13 cellular contexts compared by ENCODE assay signal in the genomic region with DNA sequence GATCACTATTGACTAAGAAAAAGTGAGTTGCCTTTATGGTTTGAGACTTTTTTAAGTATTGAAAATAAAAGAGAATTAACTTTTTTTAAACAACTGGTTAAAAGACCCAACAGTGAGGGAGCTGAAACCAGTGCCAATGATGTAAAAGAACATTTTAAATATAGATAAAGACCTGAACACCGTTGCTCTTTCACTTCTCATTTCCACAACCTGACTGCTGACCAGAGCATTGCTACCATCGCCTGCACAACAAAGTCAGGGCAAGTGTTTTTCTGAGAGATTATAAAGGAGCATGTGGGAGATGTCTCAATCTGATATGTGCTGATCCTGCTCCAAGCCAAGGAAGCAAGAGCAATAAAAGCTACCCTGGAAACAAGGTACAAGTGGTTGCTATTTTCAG. TPM values are rescaled to one million over a fixed set of nuclear protein-coding genes. Genes with fewer than 3 reads are reported as not detected.
DNase-seq lines count a peak whose midpoint lies in the region; ATAC-seq and TF ChIP-seq lines count a peak whose summit lies in the region.
"Had no signal": no experiment of that assay in that cellular context is flagged by ENCODE, and none has a peak within 500 bp of the region (broad histone marks: within the 10 kb centered on the region; RNA-seq: fewer than 3 reads in every experiment).

No MANE protein-coding gene starts in this region.

- intact Hi-C loops in Caco-2 (cut with micrococcal nuclease; ENCODE audit: unreplicated experiment), result no loop called here

- H3K27ac Mint-ChIP-seq in Caco-2 (ENCODE audit: unreplicated experiment), result no peak overlapping the region

- peak overlapping the region; percentile 52 for H3K9ac ChIP-seq in OCI-LY1 (ENCODE audit: low read length)

- H3K27me3 ChIP-seq in OCI-LY1 (ENCODE audit: insufficient read depth, low read length) (no peaks in the 10 kb centered on the region), Caco-2 (replicated peaks; ENCODE audit: control insufficient read depth, insufficient read depth, low read length) (no peaks in the 10 kb centered on the region)
- H3K27me3 ChIP-seq: esophagus muscularis mucosa, left lung had no signal

- no peak for TF ChIP-seq CTCF in OCI-LY1 (IDR thresholded peaks at IDR 0.05; ENCODE audit: low read length)
- no peak for TF ChIP-seq CTCF in Caco-2 (IDR thresholded peaks at IDR 0.05; ENCODE audit: insufficient read depth in 1 of 2, low read depth in 1 of 2, low read length in 1 of 2, severe bottlenecking in 1 of 2, unreplicated experiment in 1 of 2)

- no peaks in the 10 kb centered on the region for H3K9me3 Mint-ChIP-seq in Caco-2 (ENCODE audit: unreplicated experiment)

- no peaks in the 10 kb centered on the region for H3K9me2 ChIP-seq in OCI-LY1 (ENCODE audit: low read depth, low read length)

- H3F3A ChIP-seq in OCI-LY1 (ENCODE audit: insufficient read depth, low read length), result no peaks in the 10 kb centered on the region

- no peak overlapping the region for H3K4me3 Mint-ChIP-seq in Caco-2 (ENCODE audit: unreplicated experiment)

- H3K9me3 ChIP-seq in OCI-LY1 (ENCODE audit: low read length) (no peaks in the 10 kb centered on the region), Caco-2 (no peaks in the 10 kb centered on the region)
- H3K9me3 ChIP-seq: left lung had no signal

- CTCF ChIA-PET in Caco-2 (lab: Charles Lee), result no interaction called here

- H3K27ac ChIP-seq in OCI-LY1 (ENCODE audit: low read depth, low read length, poor library complexity, severe bottlenecking), result peak overlapping the region; percentile 92
- H3K27ac ChIP-seq: esophagus muscularis mucosa, left lung had no signal

- ATAC-seq in GM18498 (IDR thresholded peaks at IDR 0.05; ENCODE audit: unreplicated experiment) (peak; percentile 94), GM19467 (IDR thresholded peaks at IDR 0.05; ENCODE audit: unreplicated experiment) (peak; percentile 88), HG03025 (IDR thresholded peaks at IDR 0.05; ENCODE audit: low FRiP score, unreplicated experiment) (peak; percentile 94)
- ATAC-seq: left lung had no signal

- H3K27me3 Mint-ChIP-seq in Caco-2 (ENCODE audit: insufficient read depth, unreplicated experiment), result no peaks in the 10 kb centered on the region

- BruUV-seq in Caco-2 (replicated peaks; lab: Mats Ljungman, UMichigan), result no TSS peak

- H3K4me2 ChIP-seq in OCI-LY1 (ENCODE audit: low read length), result peak overlapping the region; percentile 68

- POLR2A ChIA-PET in Caco-2 (lab: Charles Lee), result no interaction called here

- no peaks in the 10 kb centered on the region for H3K79me2 ChIP-seq in OCI-LY1 (ENCODE audit: insufficient read depth, low read length)

- H3K4me3 ChIP-seq in OCI-LY1 (ENCODE audit: low read depth, low read length, poor library complexity, severe bottlenecking) (peak overlapping the region; percentile 34), Caco-2 (ENCODE audit: low read depth, low read length) (no peak overlapping the region)
- H3K4me3 ChIP-seq: esophagus muscularis mucosa, left lung had no signal

- H3K36me3 ChIP-seq in OCI-LY1 (ENCODE audit: insufficient read depth, low read length) (no peaks in the 10 kb centered on the region), Caco-2 (ENCODE audit: control insufficient read depth, insufficient read depth, low read length) (no peaks in the 10 kb centered on the region)
- H3K36me3 ChIP-seq: esophagus muscularis mucosa, left lung had no signal

- no peaks in the 10 kb centered on the region for H4K20me1 ChIP-seq in OCI-LY1 (ENCODE audit: insufficient read depth, low read length)

- no peaks in the 10 kb centered on the region for H3K36me3 Mint-ChIP-seq in Caco-2 (ENCODE audit: insufficient read depth, unreplicated experiment)

- H2AFZ ChIP-seq in OCI-LY1 (ENCODE audit: low read length), result no peak overlapping the region

- H3K4me1 Mint-ChIP-seq in Caco-2 (ENCODE audit: low read depth, unreplicated experiment), result peaks cover 5% of the 10 kb centered on the region

- DNase-seq in activated T-cell treated with anti-CD3 and anti-CD28 coated beads for 4 hours (no peak), Caco-2 (no peak), NCI-H345 (lab: John Stamatoyannopoulos, UW) (no peak), ACHN (no peak)
- DNase-seq: activated CD4-positive, alpha-beta T cell treated with anti-CD3 and anti-CD28 coated beads, Interleukin-2, amount 50 U/mL, for 48 hours; C1 segment of cervical spinal cord; left lung; Right ventricle myocardium superior had no signal

- in situ Hi-C loops in ACHN (cut with HindIII; ENCODE audit: low pct_ligation_motif_present, low pct_unique_long_range_greater_than_20kb, low sequenced_read_pairs), result no loop called here

- H3K4me1 ChIP-seq in OCI-LY1 (ENCODE audit: insufficient read depth, low read length, severe bottlenecking) (peaks cover 53% of the 10 kb centered on the region), Caco-2 (no peaks in the 10 kb centered on the region)

RNA-seq across cellular contexts. Expression of a gene that starts 34.7 kb away (rescaled TPM):
- total RNA-seq in Caco-2 (2022), result 9.5 and 14.8 TPM in 2 replicates
